In genomic region chr10:96512524-96512991, GRCh38 we compare ENCODE assay signal across 7 cellular contexts. TPM values are rescaled to one million over a fixed set of nuclear protein-coding genes. Genes with fewer than 3 reads are reported as not detected.
DNase-seq lines count a peak whose midpoint lies in the region; ATAC-seq and TF ChIP-seq lines count a peak whose summit lies in the region.

No MANE protein-coding gene starts in this region.

- TF ChIP-seq CTCF in GM12875 (IDR thresholded peaks at IDR 0.05; ENCODE audit: borderline replicate concordance, insufficient read depth, low read depth, low read length) = no peak
- TF ChIP-seq CTCF in RWPE2 (IDR thresholded peaks at IDR 0.05; ENCODE audit: poor library complexity, severe bottlenecking) = no peak

- ATAC-seq in RWPE2 (ENCODE audit: low read depth) (no peak), HG02763 (IDR thresholded peaks at IDR 0.05; ENCODE audit: unreplicated experiment) (no peak), GM18867 (IDR thresholded peaks at IDR 0.05; ENCODE audit: unreplicated experiment) (no peak), GM18909 (IDR thresholded peaks at IDR 0.05; ENCODE audit: poor library complexity, unreplicated experiment) (no peak)

- H3K4me3 ChIP-seq in GM12875 (ENCODE audit: low read depth, low read length) (peak overlapping the region; percentile 66), RWPE2 (ENCODE audit: severe bottlenecking) (peak overlapping the region; percentile 25), endocrine pancreas (ENCODE audit: control insufficient read depth, insufficient read depth, low read length) (no peak overlapping the region), mononuclear cell (ENCODE audit: low read length) (peak overlapping the region; percentile 20)

- H3K4me1 ChIP-seq in RWPE2 (ENCODE audit: insufficient read depth, poor library complexity, severe bottlenecking) = peaks cover 7% of the 10 kb centered on the region
- no peaks in the 10 kb centered on the region for H3K4me1 ChIP-seq in endocrine pancreas (ENCODE audit: control insufficient read depth, insufficient read depth, low read length)
- H3K4me1 ChIP-seq in mononuclear cell (ENCODE audit: insufficient read depth, low read length) = peaks cover 24% of the 10 kb centered on the region

- no peak for DNase-seq in RWPE2 (ENCODE audit: low spot score)

- H3K27ac ChIP-seq in RWPE2 (ENCODE audit: poor library complexity, severe bottlenecking) = no peak overlapping the region

- H3K9me3 ChIP-seq in RWPE2 (ENCODE audit: severe bottlenecking) (no peaks in the 10 kb centered on the region), endocrine pancreas (ENCODE audit: control insufficient read depth, low read length) (no peaks in the 10 kb centered on the region), mononuclear cell (ENCODE audit: low read depth, low read length) (no peaks in the 10 kb centered on the region)

- peak overlapping the region; percentile 10 for H3K9ac ChIP-seq in endocrine pancreas (ENCODE audit: control insufficient read depth, insufficient read depth, low read length)

- H3K27me3 ChIP-seq in RWPE2 (ENCODE audit: insufficient read depth, poor library complexity, severe bottlenecking) (peaks cover 10% of the 10 kb centered on the region), endocrine pancreas (ENCODE audit: control insufficient read depth, insufficient read depth, low read length) (no peaks in the 10 kb centered on the region), mononuclear cell (ENCODE audit: insufficient read depth, low read length) (peaks cover 57% of the 10 kb centered on the region)

- H3K36me3 ChIP-seq in RWPE2 (ENCODE audit: low read depth) (no peaks in the 10 kb centered on the region), endocrine pancreas (ENCODE audit: control insufficient read depth, insufficient read depth, low read length) (no peaks in the 10 kb centered on the region)

RNA-seq across cellular contexts. Expression of gene TLL2, which starts 1.2 kb away (rescaled TPM):
- total RNA-seq in mononuclear cell = not detected
